ENCODE assay signal across 8 cellular contexts in the genomic region with DNA sequence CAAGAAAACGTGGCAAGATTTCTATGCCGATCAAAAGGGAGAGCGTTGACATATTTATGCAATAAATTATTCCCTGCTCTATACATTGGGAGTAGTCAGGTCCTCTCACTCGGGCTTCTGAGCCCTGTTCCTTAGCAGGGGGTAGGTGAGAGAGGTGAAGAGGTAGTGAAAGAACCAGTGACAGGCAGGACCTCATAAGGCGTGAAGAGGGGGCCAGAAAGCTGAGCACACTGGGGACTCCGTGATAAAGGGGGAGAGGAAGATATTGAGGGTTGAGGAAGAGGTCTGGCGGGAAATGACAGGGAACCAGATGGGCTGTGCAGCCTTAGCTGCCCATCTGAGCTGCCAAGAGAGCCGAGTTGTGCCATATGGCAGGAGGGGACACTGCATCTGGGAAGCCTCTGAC. TPM values are rescaled to one million over a fixed set of nuclear protein-coding genes. Genes with fewer than 3 reads are reported as not detected.
DNase-seq lines count a peak whose midpoint lies in the region; ATAC-seq, FAIRE-seq and TF ChIP-seq lines count a peak whose summit lies in the region.

No MANE protein-coding gene starts in this region.

- H3K36me3 ChIP-seq in Peyer's patch (no peaks in the 10 kb centered on the region), spleen (no peaks in the 10 kb centered on the region)

- 4 to 12% (median 6%) methylated on average over 8 of the region's 8 CpGs for WGBS in spleen, 5 donors

- FAIRE-seq in GM12892 (lab: Jason Lieb, UNC), result no peak

- TF ChIP-seq CTCF in Peyer's patch (IDR thresholded peaks at IDR 0.05) (no peak), fibroblast of mammary gland (conservative IDR thresholded peaks at IDR 0.05; ENCODE audit: control insufficient read depth, insufficient read depth, low read depth, low read length) (no peak), spleen (IDR thresholded peaks at IDR 0.05 in 8 of 11, conservative IDR thresholded peaks at IDR 0.05 in 3 of 11) (no peak)

- intact Hi-C loops in spleen (cut with DNase I; ENCODE audit: low total_unique reads), result loop anchor here (10.0 kb wide), 1 partner anchor 51 kb away; a partner anchor contains a TSS

- no peaks in the 10 kb centered on the region for H3K9me3 ChIP-seq in Peyer's patch
- H3K9me3 ChIP-seq in spleen, result no peaks in the 10 kb centered on the region

- peak; percentile 19 for ATAC-seq in GM18517 (IDR thresholded peaks at IDR 0.05; ENCODE audit: unreplicated experiment)
- ATAC-seq in HG02571 (IDR thresholded peaks at IDR 0.05; ENCODE audit: unreplicated experiment), result peak; percentile 12
- ATAC-seq in left lobe of liver, result no peak

- H3K27me3 ChIP-seq in Peyer's patch (peaks cover 0 to 24% of the 10 kb centered on the region in 2 donors), spleen (replicated peaks in 1 of 7) (peaks cover 3 to 99% (median 73%) of the 10 kb centered on the region in 7 donors)

- peaks cover 0 to 30% (median 12%) of the 10 kb centered on the region in 4 donors for H3K4me1 ChIP-seq in Peyer's patch
- peaks cover 20 to 42% (median 33%) of the 10 kb centered on the region in 6 donors for H3K4me1 ChIP-seq in spleen

- DNase-seq in Peyer's patch, result no peak
- no peak for DNase-seq in fibroblast of mammary gland (ENCODE audit: low read depth)
- no peak for DNase-seq in spleen
- no peak for DNase-seq in SIG-M5 (lab: John Stamatoyannopoulos, UW)
- no peak for DNase-seq in GM12892 (ENCODE audit: insufficient read length)
- no peak for DNase-seq in left lobe of liver (ENCODE audit: low spot score)

- H3K4me3 ChIP-seq in Peyer's patch (peak overlapping the region; percentile 33 to 55 (median 50)), fibroblast of mammary gland (ENCODE audit: control insufficient read depth, low read depth, low read length) (peak overlapping the region; percentile 47), spleen (peak overlapping the region in 7 of 8 donors; percentile 40 to 68 (median 46))

- H3K27ac ChIP-seq in Peyer's patch, result no peak overlapping the region
- no peak overlapping the region for H3K27ac ChIP-seq in spleen

- TF ChIP-seq POLR2A in Peyer's patch (IDR thresholded peaks at IDR 0.05) (no peak), spleen (IDR thresholded peaks at IDR 0.05) (no peak), GM12892 (IDR thresholded peaks at IDR 0.05; ENCODE audit: low read depth, low read length) (no peak)

RNA-seq across cellular contexts. Expression of a gene that starts 0.7 kb away (rescaled TPM):
- total RNA-seq in Peyer's patch (not detected), spleen (not detected), left lobe of liver (not detected)
- not detected for polyA plus RNA-seq in spleen
- not detected for polyA plus RNA-seq in GM12892 (2012; ENCODE audit: missing spikeins)

RNA-seq across cellular contexts. Expression of a gene that starts 13.7 kb away (rescaled TPM):
- total RNA-seq in Peyer's patch (1 to 10 TPM in 3 of 4 donors, under 1 TPM in 1; 0.88 to 5.8 (median 1.3) TPM), spleen (1 to 10 TPM; 3.9 to 10.0 (median 6.9) TPM), left lobe of liver (0.86 TPM)
- polyA plus RNA-seq in spleen, result 1 to 10 TPM; 1.5 to 5.6 (median 3.3) TPM
- not detected for polyA plus RNA-seq in GM12892 (2012; ENCODE audit: missing spikeins)

RNA-seq across cellular contexts. Expression of a gene that starts 53.4 kb away (rescaled TPM):
- total RNA-seq in Peyer's patch, result not detected
- total RNA-seq in spleen, result not detected
- polyA plus RNA-seq in spleen, result not detected
- polyA plus RNA-seq in GM12892 (2012; ENCODE audit: missing spikeins), result not detected
- not detected for total RNA-seq in left lobe of liver

RNA-seq across cellular contexts. Expression of a gene that starts 59.7 kb away (rescaled TPM):
- total RNA-seq in Peyer's patch, result 1 to 10 TPM in 2 of 4 donors, under 1 TPM in 1, not detected in 1; 0.95 to 3.1 (median 2.5) TPM
- not detected for total RNA-seq in spleen
- polyA plus RNA-seq in spleen, result under 1 TPM; 0.10 to 0.33 (median 0.22) TPM
- polyA plus RNA-seq in GM12892 (2012; ENCODE audit: missing spikeins), result not detected
- total RNA-seq in left lobe of liver, result not detected
